10 cellular contexts compared by ENCODE assay signal in the genomic region with DNA sequence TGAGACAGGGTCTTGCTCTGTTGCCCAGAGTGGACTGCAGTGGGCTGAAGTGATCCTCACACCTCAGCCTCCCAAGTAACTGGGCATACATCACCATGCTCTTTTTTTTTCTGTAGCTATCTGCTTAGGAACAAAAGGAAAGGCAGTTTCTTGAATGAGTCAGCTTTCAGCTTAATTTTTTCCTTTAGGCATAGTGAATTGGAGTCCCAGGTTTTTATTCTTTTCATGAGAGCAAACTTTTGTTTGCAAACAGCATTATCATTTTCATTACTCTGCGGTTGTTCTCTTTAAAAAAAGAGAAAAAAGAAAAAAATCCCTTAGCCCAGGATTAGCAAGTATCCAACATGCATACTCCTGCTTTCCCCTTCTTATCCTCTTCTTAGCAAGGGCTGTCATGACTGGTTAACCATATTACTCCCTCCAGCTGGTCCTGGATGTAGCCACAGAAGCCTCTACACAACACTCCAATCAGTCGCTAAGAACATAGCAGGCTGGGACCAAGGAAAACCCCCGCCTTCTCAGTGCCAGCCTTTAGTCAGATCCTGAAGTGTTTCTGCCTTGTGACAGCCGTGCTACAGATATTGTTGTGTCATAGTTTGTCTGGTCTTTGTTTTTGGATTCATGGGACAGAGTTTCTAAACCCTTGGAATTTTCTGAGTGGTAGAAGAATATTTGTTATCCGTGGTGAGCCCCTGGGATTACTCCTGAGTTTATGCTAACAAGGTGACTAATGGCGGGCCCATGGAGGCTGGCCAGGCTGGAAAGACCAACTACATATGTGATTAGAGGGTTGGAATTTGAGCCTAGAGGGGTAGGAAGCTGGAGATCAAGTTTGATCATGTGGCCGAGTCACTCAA. TPM values are rescaled to one million over a fixed set of nuclear protein-coding genes. Genes with fewer than 3 reads are reported as not detected.
DNase-seq lines count a peak whose midpoint lies in the region; ATAC-seq, FAIRE-seq and TF ChIP-seq lines count a peak whose summit lies in the region.
"Had no signal": no experiment of that assay in that cellular context is flagged by ENCODE, and none has a peak within 500 bp of the region (broad histone marks: within the 10 kb centered on the region; RNA-seq: fewer than 3 reads in every experiment).

No MANE protein-coding gene starts in this region.

- peak; percentile 27 for DNase-seq in DMS79 (lab: John Stamatoyannopoulos, UW)
- DNase-seq in SK-N-SH: no peak
- peak; percentile 86 for DNase-seq in fibroblast of pulmonary artery (ENCODE audit: low read depth)
- no peak for DNase-seq in sciatic nerve (ENCODE audit: low spot score)
- DNase-seq in small intestine: no peak
- DNase-seq in 8988T: no peak
- DNase-seq in Karpas-422: no peak
- DNase-seq: stimulated activated CD4-positive, alpha-beta T cell treated with anti-CD3 and anti-CD28 coated beads, Interleukin-1b, Interleukin-23, amount 100 ng/mL, for 48 hours; T-helper 1 cell had no signal

- no peaks in the 10 kb centered on the region for H3K36me3 ChIP-seq in SK-N-SH (replicated peaks in 1 of 2; ENCODE audit: control insufficient read depth in 1 of 2, insufficient read depth in 2 of 2, low read length in 1 of 2)
- H3K36me3 ChIP-seq in small intestine (ENCODE audit: control insufficient read depth in 2 of 2, insufficient read depth in 2 of 2, low read length in 2 of 2): no peaks in the 10 kb centered on the region
- H3K36me3 ChIP-seq in Karpas-422 (ENCODE audit: insufficient read depth, low read length): no peaks in the 10 kb centered on the region

- H3K27ac ChIP-seq in SK-N-SH (ENCODE audit: low read depth in 2 of 2, low read length in 1 of 2) (peak overlapping the region; percentile 23 to 87; a peak in 3 of 4 replicates), small intestine (ENCODE audit: low read depth in 1 of 2, low read length in 1 of 2) (no peak overlapping the region), Karpas-422 (ENCODE audit: low read length) (no peak overlapping the region)

- H3F3A ChIP-seq in SK-N-SH (replicated peaks; ENCODE audit: insufficient read depth): peaks cover 13% of the 10 kb centered on the region

- H3K9me2 ChIP-seq in SK-N-SH: no peaks in the 10 kb centered on the region
- no peaks in the 10 kb centered on the region for H3K9me2 ChIP-seq in Karpas-422 (replicated peaks; ENCODE audit: insufficient read depth, low read length)

- H2AFZ ChIP-seq in SK-N-SH (ENCODE audit: low read depth) (peak overlapping the region; percentile 75), Karpas-422 (ENCODE audit: low read length) (no peak overlapping the region)

- POLR2A ChIA-PET in SK-N-SH (lab: Yijun Ruan, JAX): no interaction called here

- H3K27me3 ChIP-seq in SK-N-SH (ENCODE audit: insufficient read depth): no peaks in the 10 kb centered on the region
- H3K27me3 ChIP-seq in small intestine (ENCODE audit: control insufficient read depth in 2 of 2, insufficient read depth in 2 of 2, low read length in 2 of 2): no peaks in the 10 kb centered on the region
- H3K27me3 ChIP-seq in Karpas-422 (ENCODE audit: low read length): no peaks in the 10 kb centered on the region

- H3K79me2 ChIP-seq in SK-N-SH (ENCODE audit: insufficient read depth) (no peaks in the 10 kb centered on the region), Karpas-422 (ENCODE audit: low read length) (no peaks in the 10 kb centered on the region)

- intact Hi-C loops in sciatic nerve (cut with DNase I): loop anchor here (10.0 kb wide), 1 partner anchor 113 kb away; no protein-coding TSS in a partner anchor

- TF ChIP-seq CTCF in SK-N-SH (IDR thresholded peaks at IDR 0.05) (no peak), fibroblast of pulmonary artery (IDR thresholded peaks at IDR 0.05; ENCODE audit: low read length, missing control alignments) (no peak)

- peaks cover 0 to 9% of the 10 kb centered on the region in 2 experiments; a peak in 1 of 4 replicates for H3K4me1 ChIP-seq in SK-N-SH (ENCODE audit: control insufficient read depth in 1 of 2, insufficient read depth in 2 of 2, low read depth in 1 of 2, low read length in 1 of 2)
- no peaks in the 10 kb centered on the region for H3K4me1 ChIP-seq in small intestine (ENCODE audit: control insufficient read depth in 2 of 2, insufficient read depth in 1 of 2, low read depth in 1 of 2, low read length in 1 of 2)
- H3K4me1 ChIP-seq in Karpas-422 (ENCODE audit: low read length): no peaks in the 10 kb centered on the region

- CTCF ChIA-PET in SK-N-SH (lab: Yijun Ruan, JAX): no interaction called here

- peak overlapping the region; percentile 31; the same call in 1 of the 2 replicates for H3K9ac ChIP-seq in SK-N-SH
- H3K9ac ChIP-seq in Karpas-422 (ENCODE audit: low read length): no peak overlapping the region

- H3K9me3 ChIP-seq in SK-N-SH (no peaks in the 10 kb centered on the region), small intestine (ENCODE audit: control insufficient read depth, low read depth) (no peaks in the 10 kb centered on the region), Karpas-422 (ENCODE audit: low read length) (no peaks in the 10 kb centered on the region)

- TF ChIP-seq EP300 in SK-N-SH (IDR thresholded peaks at IDR 0.05; ENCODE audit: borderline replicate concordance in 1 of 2, low read depth in 1 of 2, low read length in 1 of 2): no peak

- TF ChIP-seq RAD21 in SK-N-SH (IDR thresholded peaks at IDR 0.05; ENCODE audit: low read length): no peak

- 42% methylated on average over 7 of the region's 7 CpGs for WGBS in SK-N-SH (ENCODE audit: low lambda C conversion rate)
- 45 to 64% (median 63%) methylated on average over 7 of the region's 7 CpGs for WGBS in small intestine, 3 donors

- H4K20me1 ChIP-seq in SK-N-SH (ENCODE audit: insufficient read depth) (no peaks in the 10 kb centered on the region), Karpas-422 (ENCODE audit: insufficient read depth, low read depth, low read length) (no peaks in the 10 kb centered on the region)

- no peak overlapping the region for H3K4me3 ChIP-seq in SK-N-SH (ENCODE audit: low read depth in 2 of 2, low read length in 1 of 2)
- no peak overlapping the region for H3K4me3 ChIP-seq in fibroblast of pulmonary artery (replicated peaks; ENCODE audit: low read depth, low read length)
- H3K4me3 ChIP-seq in small intestine (ENCODE audit: low read depth in 1 of 2, low read length in 2 of 2): no peak overlapping the region
- no peak overlapping the region for H3K4me3 ChIP-seq in Karpas-422 (ENCODE audit: low read length)

- peak; percentile 4 for ATAC-seq in sciatic nerve
- ATAC-seq in HG03025 (IDR thresholded peaks at IDR 0.05; ENCODE audit: low FRiP score, unreplicated experiment): no peak

- H3K4me2 ChIP-seq in SK-N-SH (peak overlapping the region; percentile 45), Karpas-422 (ENCODE audit: low read depth, low read length, poor library complexity, severe bottlenecking) (no peak overlapping the region)

- FAIRE-seq in small intestine (lab: Jason Lieb, UNC): no peak

TF ChIP-seq in SK-N-SH, 30 proteins besides CTCF, POLR2A, EP300 and RAD21 (continues in another document):
- no peak for TF ChIP-seq GATA2 (CRISPR knock-in tag; IDR thresholded peaks at IDR 0.05)
- TF ChIP-seq, protein P1, sequence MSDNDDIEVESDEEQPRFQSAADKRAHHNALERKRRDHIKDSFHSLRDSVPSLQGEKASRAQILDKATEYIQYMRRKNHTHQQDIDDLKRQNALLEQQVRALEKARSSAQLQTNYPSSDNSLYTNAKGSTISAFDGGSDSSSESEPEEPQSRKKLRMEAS (IDR thresholded peaks at IDR 0.05; ENCODE audit: low read depth): peak; percentile 42; the same call in 1 of the 2 replicates
- no peak for TF ChIP-seq RFX5 (IDR thresholded peaks at IDR 0.05; ENCODE audit: low read length)
- 0 out of 2 replicates have a peak, but pooled peaks have one; percentile 5 for TF ChIP-seq JUND (IDR thresholded peaks at IDR 0.05)
- no peak for TF ChIP-seq EZH2phosphoT487 (IDR thresholded peaks at IDR 0.05; ENCODE audit: borderline replicate concordance, low read depth)
- no peak for TF ChIP-seq FOXJ3 (CRISPR knock-in tag; IDR thresholded peaks at IDR 0.05)
- TF ChIP-seq FOSL2 (IDR thresholded peaks at IDR 0.05; ENCODE audit: borderline replicate concordance, low read depth): peak; percentile 14; the same call in 1 of the 2 replicates
- TF ChIP-seq, protein P2, sequence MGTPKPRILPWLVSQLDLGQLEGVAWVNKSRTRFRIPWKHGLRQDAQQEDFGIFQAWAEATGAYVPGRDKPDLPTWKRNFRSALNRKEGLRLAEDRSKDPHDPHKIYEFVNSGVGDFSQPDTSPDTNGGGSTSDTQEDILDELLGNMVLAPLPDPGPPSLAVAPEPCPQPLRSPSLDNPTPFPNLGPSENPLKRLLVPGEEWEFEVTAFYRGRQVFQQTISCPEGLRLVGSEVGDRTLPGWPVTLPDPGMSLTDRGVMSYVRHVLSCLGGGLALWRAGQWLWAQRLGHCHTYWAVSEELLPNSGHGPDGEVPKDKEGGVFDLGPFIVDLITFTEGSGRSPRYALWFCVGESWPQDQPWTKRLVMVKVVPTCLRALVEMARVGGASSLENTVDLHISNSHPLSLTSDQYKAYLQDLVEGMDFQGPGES (IDR thresholded peaks at IDR 0.05; ENCODE audit: low read depth, low read length): no peak
- no peak for TF ChIP-seq GABPA (IDR thresholded peaks at IDR 0.05; ENCODE audit: low read depth)
- TF ChIP-seq TAF1 (IDR thresholded peaks at IDR 0.05; ENCODE audit: borderline replicate concordance, low read depth, low read length): no peak
- TF ChIP-seq YY1 (IDR thresholded peaks at IDR 0.05; ENCODE audit: low read depth): no peak
- TF ChIP-seq, protein P3, sequence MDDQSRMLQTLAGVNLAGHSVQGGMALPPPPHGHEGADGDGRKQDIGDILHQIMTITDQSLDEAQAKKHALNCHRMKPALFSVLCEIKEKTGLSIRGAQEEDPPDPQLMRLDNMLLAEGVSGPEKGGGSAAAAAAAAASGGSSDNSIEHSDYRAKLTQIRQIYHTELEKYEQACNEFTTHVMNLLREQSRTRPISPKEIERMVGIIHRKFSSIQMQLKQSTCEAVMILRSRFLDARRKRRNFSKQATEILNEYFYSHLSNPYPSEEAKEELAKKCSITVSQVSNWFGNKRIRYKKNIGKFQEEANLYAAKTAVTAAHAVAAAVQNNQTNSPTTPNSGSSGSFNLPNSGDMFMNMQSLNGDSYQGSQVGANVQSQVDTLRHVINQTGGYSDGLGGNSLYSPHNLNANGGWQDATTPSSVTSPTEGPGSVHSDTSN (IDR thresholded peaks at IDR 0.05): peak; percentile 4; the same call in 1 of the 2 replicates
- no peak for TF ChIP-seq SIN3A (IDR thresholded peaks at IDR 0.05; ENCODE audit: borderline replicate concordance, low read depth, low read length)
- TF ChIP-seq POLR2AphosphoS5 (IDR thresholded peaks at IDR 0.05; ENCODE audit: low read depth, low read length): no peak
- no peak for TF ChIP-seq FOXM1 (IDR thresholded peaks at IDR 0.05; ENCODE audit: low read depth)
- peak; percentile 42; the same call in 1 of the 2 replicates for TF ChIP-seq NFIC (IDR thresholded peaks at IDR 0.05; ENCODE audit: borderline replicate concordance)

RNA-seq across cellular contexts. Expression of a gene that starts 23.3 kb away (rescaled TPM):
- 37.6 and 55.7 TPM in 2 replicates for polyA plus RNA-seq in SK-N-SH (2012; rRNA removed)
- polyA plus RNA-seq in SK-N-SH (2012; cell fraction: cytosol; rRNA removed): 55.0 and 61.9 TPM in 2 replicates
- 46.2 and 62.7 TPM in 2 replicates for polyA plus RNA-seq in SK-N-SH (2012; cell fraction: nucleus; rRNA removed)
- total RNA-seq in sciatic nerve: 46.1 TPM
- polyA plus RNA-seq in small intestine: 1 to 10 TPM; 1.6 to 5.2 (median 2.0) TPM
- 3.8 and 5.0 TPM in 2 replicates for total RNA-seq in Karpas-422 (2014; rRNA removed; shearing (Covaris generic); ENCODE audit: low replicate concordance)

Comparison
In these comparisons a context has a peak if more than half of its experiments do, and no peak if none do; other contexts are left out.
1. DNase-seq: peak in DMS79 (single experiment) and fibroblast of pulmonary artery (single experiment); none in SK-N-SH (single experiment), sciatic nerve (single experiment), small intestine (single experiment), 8988T (single experiment) and Karpas-422 (single experiment).
2. H3K27ac ChIP-seq: peak in SK-N-SH (2 of 2); none in small intestine (0 of 2) and Karpas-422 (single experiment).